In the genomic region with DNA sequence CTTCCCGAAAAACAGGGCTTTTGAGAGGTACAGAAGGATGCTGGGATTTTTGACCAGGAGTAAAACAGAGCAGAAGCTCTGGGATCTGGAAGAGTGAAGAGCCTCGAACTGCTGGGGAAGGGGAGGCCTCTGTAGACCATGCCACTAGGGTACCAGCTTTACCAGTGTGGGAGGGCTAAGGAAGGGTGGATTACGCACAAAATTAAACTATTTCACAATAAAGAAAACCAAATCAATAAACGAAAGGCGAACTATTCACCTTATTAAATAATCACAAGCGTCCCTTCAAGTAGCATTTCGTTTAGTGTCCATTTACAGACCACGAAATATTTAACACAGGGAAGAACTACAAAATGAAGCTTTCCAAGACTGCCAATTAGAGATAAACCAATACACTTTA, we compare ENCODE assay signal across 8 cellular contexts. TPM values are rescaled to one million over a fixed set of nuclear protein-coding genes. Genes with fewer than 3 reads are reported as not detected.
DNase-seq lines count a peak whose midpoint lies in the region; ATAC-seq, FAIRE-seq and TF ChIP-seq lines count a peak whose summit lies in the region.

No MANE protein-coding gene starts in this region.

- H3K27ac ChIP-seq in 22Rv1: peak overlapping the region; percentile 93
- H3K27ac ChIP-seq in HUES6 (ENCODE audit: low read depth, low read length): no peak overlapping the region

- intact Hi-C loops in mucosa of descending colon (cut with DNase I, micrococcal nuclease): no loop called here

- no peaks in the 10 kb centered on the region for H3K27me3 ChIP-seq in HUES6 (ENCODE audit: control insufficient read depth, insufficient read depth, low read length)
- H3K27me3 ChIP-seq in bronchial epithelial cell (ENCODE audit: control insufficient read depth, insufficient read depth, low read length): no peaks in the 10 kb centered on the region

- ATAC-seq in mucosa of descending colon (no peak), HG03135 (IDR thresholded peaks at IDR 0.05; ENCODE audit: unreplicated experiment) (no peak), GM19395 (IDR thresholded peaks at IDR 0.05; ENCODE audit: unreplicated experiment) (no peak), HG03442 (IDR thresholded peaks at IDR 0.05; ENCODE audit: unreplicated experiment) (no peak)

- no peaks in the 10 kb centered on the region for H3K9me3 ChIP-seq in HUES6 (ENCODE audit: control insufficient read depth, insufficient read depth, low read depth, low read length)
- no peaks in the 10 kb centered on the region for H3K9me3 ChIP-seq in mucosa of descending colon

- TF ChIP-seq CTCF in 22Rv1 (IDR thresholded peaks at IDR 0.05) (no peak), bronchial epithelial cell (IDR thresholded peaks at IDR 0.05; ENCODE audit: insufficient read depth, low read length, severe bottlenecking) (no peak), mucosa of descending colon (IDR thresholded peaks at IDR 0.05) (no peak)

- FAIRE-seq in bronchial epithelial cell (lab: Jason Lieb, UNC): no peak

- DNase-seq in bronchial epithelial cell (ENCODE audit: low read depth): no peak
- no peak for DNase-seq in mucosa of descending colon
- no peak for DNase-seq in AG08396 (ENCODE audit: low spot score)

- H3K36me3 ChIP-seq in HUES6 (ENCODE audit: control insufficient read depth, insufficient read depth, low read length): peaks cover 36% of the 10 kb centered on the region
- peaks cover 6% of the 10 kb centered on the region for H3K36me3 ChIP-seq in bronchial epithelial cell (ENCODE audit: control insufficient read depth, insufficient read depth, low read length)
- H3K36me3 ChIP-seq in mucosa of descending colon (ENCODE audit: low read depth): no peaks in the 10 kb centered on the region

- H3K9ac ChIP-seq in HUES6 (ENCODE audit: low read length): peak overlapping the region; percentile 94

- H3K4me1 ChIP-seq in HUES6 (ENCODE audit: control insufficient read depth, insufficient read depth, low read length) (0 out of 2 replicates have a peak, but pooled peaks cover 5% of the 10 kb centered on the region), mucosa of descending colon (ENCODE audit: low read depth) (peaks cover 10% of the 10 kb centered on the region)

- H3K4me3 ChIP-seq in HUES6 (ENCODE audit: low read depth, low read length) (peak overlapping the region; percentile 98), bronchial epithelial cell (ENCODE audit: low read depth, low read length) (peak overlapping the region; percentile 83), mucosa of descending colon (peak overlapping the region; percentile 58)

RNA-seq across cellular contexts. Expression of a gene that starts 0.7 kb away (rescaled TPM):
- total RNA-seq in bronchial epithelial cell: 37.9 and 47.9 TPM in 2 replicates
- total RNA-seq in mucosa of descending colon: 10 to 100 TPM; 38.1 to 65.7 (median 40.6) TPM

RNA-seq across cellular contexts. Expression of a gene that starts 18.6 kb away (rescaled TPM):
- total RNA-seq in bronchial epithelial cell (33.7 and 53.1 TPM in 2 replicates), mucosa of descending colon (10 to 100 TPM; 30.3 to 36.3 (median 34.9) TPM)

RNA-seq across cellular contexts. Expression of a gene that starts 23.1 kb away (rescaled TPM):
- 5.5 and 15.0 TPM in 2 replicates for total RNA-seq in bronchial epithelial cell
- total RNA-seq in mucosa of descending colon: 10 to 100 TPM; 30.1 to 75.3 (median 52.3) TPM
